8 cellular contexts compared by ENCODE assay signal in genomic region chr12:69331846-69332684, GRCh38. TPM values are rescaled to one million over a fixed set of nuclear protein-coding genes. Genes with fewer than 3 reads are reported as not detected.
DNase-seq lines count a peak whose midpoint lies in the region; FAIRE-seq and TF ChIP-seq lines count a peak whose summit lies in the region.

No MANE protein-coding gene starts in this region.

- CTCF ChIA-PET in endothelial cell of umbilical vein (lab: Charles Lee), result interaction anchor here (1.4 kb wide), 1 partner anchor 25 kb away, joined by 5 read pairs; no protein-coding TSS in a partner anchor

- TF ChIP-seq CTCF in endothelial cell of umbilical vein (IDR thresholded peaks at IDR 0.05; ENCODE audit: extremely low read depth in 1 of 2, insufficient read depth in 1 of 2, low read depth in 1 of 2, low read length in 2 of 2) (no peak), parathyroid adenoma (IDR thresholded peaks at IDR 0.05) (no peak)

- H4K20me1 ChIP-seq in endothelial cell of umbilical vein (replicated peaks; ENCODE audit: control insufficient read depth, extremely low read depth, insufficient read depth, low read length), result no peaks in the 10 kb centered on the region

- H3K4me2 ChIP-seq in endothelial cell of umbilical vein (ENCODE audit: insufficient read depth, low read length) (peak overlapping the region; percentile 77), parathyroid adenoma (ENCODE audit: low read length) (peak overlapping the region; percentile 82)

- H3K27ac ChIP-seq in endothelial cell of umbilical vein (ENCODE audit: insufficient read depth, low read depth, low read length) (no peak overlapping the region), parathyroid adenoma (no peak overlapping the region)

- H3K9me3 ChIP-seq in endothelial cell of umbilical vein (replicated peaks; ENCODE audit: control insufficient read depth, insufficient read depth, low read length) (no peaks in the 10 kb centered on the region), parathyroid adenoma (ENCODE audit: control insufficient read depth, low read length) (no peaks in the 10 kb centered on the region)

- DNase-seq in DMS53 (lab: John Stamatoyannopoulos, UW) (peak; percentile 52), LoVo (ENCODE audit: low spot score) (peak; percentile 41), endothelial cell of umbilical vein (ENCODE audit: low read depth, low spot score) (no peak), head of caudate nucleus (no peak), D341Med (ENCODE audit: low spot score) (no peak), Ammon's horn (ENCODE audit: low spot score) (no peak), NCI-H345 (lab: John Stamatoyannopoulos, UW) (no peak)

- H3K27me3 ChIP-seq in endothelial cell of umbilical vein (ENCODE audit: control insufficient read depth in 2 of 2, insufficient read depth in 2 of 2, low read length in 2 of 2), result peaks cover 44 to 63% of the 10 kb centered on the region in 2 experiments
- no peaks in the 10 kb centered on the region for H3K27me3 ChIP-seq in parathyroid adenoma (ENCODE audit: control insufficient read depth, insufficient read depth, low read length)

- POLR2A ChIA-PET in endothelial cell of umbilical vein (lab: Charles Lee), result no interaction called here

- dilution Hi-C loops in endothelial cell of umbilical vein (cut with MboI; ENCODE audit: extremely low pct_ligation_motif_present, low sequenced_read_pairs), result no loop called here

- H3K4me1 ChIP-seq in endothelial cell of umbilical vein (ENCODE audit: control insufficient read depth, extremely low read depth, insufficient read depth, low read length), result peaks cover 3% of the 10 kb centered on the region
- no peaks in the 10 kb centered on the region for H3K4me1 ChIP-seq in parathyroid adenoma

- H3K36me3 ChIP-seq in endothelial cell of umbilical vein (ENCODE audit: control insufficient read depth in 2 of 2, extremely low read depth in 1 of 2, insufficient read depth in 2 of 2, low read length in 2 of 2) (no peaks in the 10 kb centered on the region), parathyroid adenoma (ENCODE audit: control insufficient read depth, insufficient read depth, low read length) (no peaks in the 10 kb centered on the region)

- H3K4me3 ChIP-seq in endothelial cell of umbilical vein (replicated peaks in 1 of 3; ENCODE audit: insufficient read depth in 1 of 3, low read depth in 1 of 3, low read length in 3 of 3) (no peak overlapping the region), parathyroid adenoma (ENCODE audit: low read depth, low read length) (no peak overlapping the region)

- TF ChIP-seq POLR2A in endothelial cell of umbilical vein (IDR thresholded peaks at IDR 0.05; ENCODE audit: low read depth, low read length), result no peak

- H3K9ac ChIP-seq in endothelial cell of umbilical vein (replicated peaks; ENCODE audit: extremely low read depth, insufficient read depth, low read length), result no peak overlapping the region
- H3K9ac ChIP-seq in parathyroid adenoma, result no peak overlapping the region

- H2AFZ ChIP-seq in endothelial cell of umbilical vein (ENCODE audit: low read depth, low read length) (peak overlapping the region; percentile 39), parathyroid adenoma (no peak overlapping the region)

- H3K79me2 ChIP-seq in endothelial cell of umbilical vein (ENCODE audit: control insufficient read depth, insufficient read depth, low read length) (no peaks in the 10 kb centered on the region), parathyroid adenoma (no peaks in the 10 kb centered on the region)

- intact Hi-C loops in endothelial cell of umbilical vein (cut with micrococcal nuclease), result no loop called here
- intact Hi-C loops in head of caudate nucleus (cut with DNase I), result no loop called here

- BruUV-seq in endothelial cell of umbilical vein (replicated peaks; lab: Mats Ljungman, UMichigan), result no TSS peak

- FAIRE-seq in endothelial cell of umbilical vein (lab: Jason Lieb, UNC), result peak; percentile 18

- H3K9me1 ChIP-seq in endothelial cell of umbilical vein (replicated peaks; ENCODE audit: control insufficient read depth, extremely low read depth, insufficient read depth, low read length), result no peaks in the 10 kb centered on the region

TF ChIP-seq in endothelial cell of umbilical vein, 7 proteins besides CTCF, POLR2A, EP300 and RAD21:
- TF ChIP-seq POLR2AphosphoS5 (IDR thresholded peaks at IDR 0.05; ENCODE audit: insufficient read depth, low read depth, low read length), result no peak
- TF ChIP-seq FOS (IDR thresholded peaks at IDR 0.05; ENCODE audit: borderline replicate concordance, insufficient read depth, low read length), result no peak
- no peak for TF ChIP-seq GATA2 (IDR thresholded peaks at IDR 0.05; ENCODE audit: insufficient read depth, insufficient read length, low read depth, low read length)

RNA-seq across cellular contexts. Expression of gene LYZ, which starts 16.1 kb away (rescaled TPM):
- not detected in 2 replicates for total RNA-seq in endothelial cell of umbilical vein
- not detected in 2 replicates for polyA plus RNA-seq in endothelial cell of umbilical vein
- 0.04 TPM in 1 of 2 replicates, not detected in the other for polyA plus RNA-seq in endothelial cell of umbilical vein (2011; cell fraction: cytosol; rRNA removed)
- not detected in 2 replicates for polyA plus RNA-seq in endothelial cell of umbilical vein (2011; cell fraction: nucleus; rRNA removed)
- polyA plus RNA-seq in endothelial cell of umbilical vein (2012), result 0.23 and 0.39 TPM in 2 replicates
- polyA minus RNA-seq in endothelial cell of umbilical vein, result 0.83 TPM in 1 of 2 replicates, not detected in the other
- polyA minus RNA-seq in endothelial cell of umbilical vein (2011; cell fraction: cytosol; rRNA and poly(A)+ RNA removed), result not detected
- not detected in 2 replicates for polyA minus RNA-seq in endothelial cell of umbilical vein (2011; cell fraction: nucleus; rRNA and poly(A)+ RNA removed)

RNA-seq across cellular contexts. Expression of gene YEATS4, which starts 27.5 kb away (rescaled TPM):
- 16.5 and 16.7 TPM in 2 replicates for total RNA-seq in endothelial cell of umbilical vein
- polyA plus RNA-seq in endothelial cell of umbilical vein, result 9.3 and 13.6 TPM in 2 replicates
- polyA plus RNA-seq in endothelial cell of umbilical vein (2011; cell fraction: cytosol; rRNA removed), result 12.2 TPM in 2 replicates
- polyA plus RNA-seq in endothelial cell of umbilical vein (2011; cell fraction: nucleus; rRNA removed), result 6.5 and 9.5 TPM in 2 replicates
- polyA plus RNA-seq in endothelial cell of umbilical vein (2012), result 12.4 and 19.3 TPM in 2 replicates
- polyA minus RNA-seq in endothelial cell of umbilical vein, result 3.5 and 3.7 TPM in 2 replicates
- polyA minus RNA-seq in endothelial cell of umbilical vein (2011; cell fraction: cytosol; rRNA and poly(A)+ RNA removed), result 26.0 TPM
- 4.0 and 11.9 TPM in 2 replicates for polyA minus RNA-seq in endothelial cell of umbilical vein (2011; cell fraction: nucleus; rRNA and poly(A)+ RNA removed)

Comparison
In these comparisons a context has a peak if more than half of its experiments do, and no peak if none do; other contexts are left out.
1. DNase-seq: peak in DMS53 (single experiment) and LoVo (single experiment); none in endothelial cell of umbilical vein (single experiment), head of caudate nucleus (0 of 42), D341Med (single experiment), Ammon's horn (single experiment) and NCI-H345 (single experiment).